In the genomic region with DNA sequence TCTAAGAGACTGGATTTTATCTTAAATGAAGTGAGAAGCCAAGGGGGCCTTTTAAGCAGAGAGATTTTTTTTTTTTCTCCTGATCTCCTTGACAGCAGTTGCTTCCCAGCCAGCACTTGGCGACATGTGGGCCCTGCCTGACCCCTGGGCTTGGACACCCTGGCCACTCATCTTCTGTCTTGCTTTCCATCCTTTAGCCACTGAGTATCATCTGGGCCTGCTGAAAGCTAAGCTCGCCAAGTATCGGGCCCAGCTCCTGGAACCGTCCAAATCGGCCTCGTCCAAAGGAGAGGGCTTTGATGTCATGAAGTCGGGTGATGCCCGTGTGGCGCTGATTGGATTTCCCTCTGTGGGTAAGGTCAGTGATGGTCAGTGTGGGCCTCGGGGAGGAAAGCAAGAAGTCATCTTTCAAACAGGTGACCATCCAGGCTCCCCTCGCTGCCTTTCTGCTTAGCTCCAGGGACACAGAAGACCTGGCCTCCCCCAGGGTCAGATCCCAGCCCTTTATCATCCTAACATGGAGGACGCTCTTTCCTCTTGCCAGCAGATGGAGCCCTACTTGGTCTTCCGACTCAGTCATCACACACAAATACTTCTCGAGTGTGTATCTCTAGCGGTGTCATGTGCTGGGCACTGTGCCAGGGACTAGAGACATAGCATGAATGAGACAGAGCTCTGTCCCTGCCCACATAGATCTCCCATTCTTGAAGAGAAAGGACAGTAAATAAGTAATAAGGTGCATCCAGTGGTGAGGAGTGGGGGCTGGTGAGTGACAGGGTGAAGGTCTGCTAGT, we compare ENCODE assay signal across 1 cellular context.
TF ChIP-seq lines count a peak whose summit lies in the region.

No MANE protein-coding gene starts in this region.

TF ChIP-seq in H1, 55 proteins besides CTCF, POLR2A, EP300 and RAD21:
- TF ChIP-seq SP4 (IDR thresholded peaks at IDR 0.05; ENCODE audit: low read length): no peak
- TF ChIP-seq ZNF274 (IDR thresholded peaks at IDR 0.05; ENCODE audit: borderline replicate concordance, extremely low read depth, low read length): no peak
- TF ChIP-seq TCF12 (IDR thresholded peaks at IDR 0.05; ENCODE audit: low read depth, low read length): no peak
- TF ChIP-seq HDAC2 (IDR thresholded peaks at IDR 0.05; ENCODE audit: borderline replicate concordance in 1 of 2, low read depth in 2 of 2, low read length in 2 of 2): no peak
- TF ChIP-seq POLR2AphosphoS5 (IDR thresholded peaks at IDR 0.05; ENCODE audit: low read depth, low read length): 0 out of 2 replicates have a peak, but pooled peaks have one; percentile 5
- no peak for TF ChIP-seq SUZ12 (IDR thresholded peaks at IDR 0.05; ENCODE audit: low read length)
- TF ChIP-seq KDM4A (IDR thresholded peaks at IDR 0.05; ENCODE audit: low read depth, low read length, severe bottlenecking): no peak
- peak; percentile 21; the same call in 1 of the 2 replicates for TF ChIP-seq YY1 (IDR thresholded peaks at IDR 0.05; ENCODE audit: low read depth, low read length)
- no peak for TF ChIP-seq TAF1 (IDR thresholded peaks at IDR 0.05; ENCODE audit: low read depth, low read length)
- no peak for TF ChIP-seq CBX5 (IDR thresholded peaks at IDR 0.05; ENCODE audit: low read depth, low read length)
- no peak for TF ChIP-seq MAX (IDR thresholded peaks at IDR 0.05)
- no peak for TF ChIP-seq CHD7 (IDR thresholded peaks at IDR 0.05; ENCODE audit: insufficient replicate concordance, low read length)
- TF ChIP-seq CHD1 (IDR thresholded peaks at IDR 0.05; ENCODE audit: low read depth, low read length): no peak
- TF ChIP-seq KDM5A (IDR thresholded peaks at IDR 0.05; ENCODE audit: low read length): no peak
- no peak for TF ChIP-seq ASH2L (IDR thresholded peaks at IDR 0.05; ENCODE audit: low read length)
- no peak for TF ChIP-seq FOSL1 (IDR thresholded peaks at IDR 0.05; ENCODE audit: insufficient read depth, low read depth, low read length)
- no peak for TF ChIP-seq MAFK (IDR thresholded peaks at IDR 0.05; ENCODE audit: low read depth, low read length)
TF ChIP-seq in H1: peak in this region for 2.
